ENCODE assay signal across 15 cellular contexts in genomic region chr5:178221203-178221771, GRCh38. TPM values are rescaled to one million over a fixed set of nuclear protein-coding genes. Genes with fewer than 3 reads are reported as not detected.
DNase-seq lines count a peak whose midpoint lies in the region; ATAC-seq and TF ChIP-seq lines count a peak whose summit lies in the region.
"Had no signal": no experiment of that assay in that cellular context is flagged by ENCODE, and none has a peak within 500 bp of the region (broad histone marks: within the 10 kb centered on the region; RNA-seq: fewer than 3 reads in every experiment).

No MANE protein-coding gene starts in this region.

- no peaks in the 10 kb centered on the region for H3K27me3 Mint-ChIP-seq in CD4-positive, alpha-beta memory T cell
- H3K27me3 Mint-ChIP-seq in activated CD8-positive, alpha-beta T cell treated with anti-CD3 and anti-CD28 coated beads, Interleukin-2, amount 10 ng/mL, durations not matched to agents 7 days and 5 days (ENCODE audit: low read depth) = no peaks in the 10 kb centered on the region
- H3K27me3 Mint-ChIP-seq in nephron progenitor cell (ENCODE audit: low read depth, poor library complexity) = peaks cover 4% of the 10 kb centered on the region

- peak overlapping the region; percentile 50 to 79 (median 67) for H3K27ac Mint-ChIP-seq in CD4-positive, alpha-beta memory T cell
- H3K27ac Mint-ChIP-seq in activated CD8-positive, alpha-beta T cell treated with anti-CD3 and anti-CD28 coated beads, Interleukin-2, amount 10 ng/mL, durations not matched to agents 7 days and 5 days = peak overlapping the region; percentile 66
- H3K27ac Mint-ChIP-seq in nephron progenitor cell = peak overlapping the region; percentile 89

- peaks cover 8% of the 10 kb centered on the region for H3K4me1 ChIP-seq in CD4-positive, alpha-beta memory T cell (ENCODE audit: insufficient read depth, low read length)
- H3K4me1 ChIP-seq: vagina had no signal

- POLR2A ChIA-PET in CD4-positive, alpha-beta memory T cell (lab: Charles Lee; ENCODE audit: partially characterized antibody) = interaction anchor here (1.0 to 1.8 kb wide), 3 partner anchors 9 to 17 kb away, joined by 3 to 6 read pairs (median 4); partner anchors contain the start of gene HNRNPAB
- POLR2A ChIA-PET in activated CD8-positive, alpha-beta T cell treated with anti-CD3 and anti-CD28 coated beads, Interleukin-2, amount 10 ng/mL, durations not matched to agents 7 days and 5 days (lab: Charles Lee) = interaction anchor here (1.0 kb wide), 1 partner anchor 17 kb away, joined by 3 read pairs; the partner anchor contains the start of gene HNRNPAB

- H3K27me3 ChIP-seq in CD4-positive, alpha-beta memory T cell (ENCODE audit: insufficient read depth, low read length) = no peaks in the 10 kb centered on the region
- H3K27me3 ChIP-seq: right atrium auricular region, vagina had no signal

- DNase-seq in CD4-positive, alpha-beta memory T cell = no peak
- peak; percentile 58 for DNase-seq in KBM-7
- no peak for DNase-seq in activated CD8-positive, alpha-beta T cell treated with anti-CD3 and anti-CD28 coated beads, Interleukin-2, amount 10 ng/mL, durations not matched to agents 7 days and 5 days
- no peak for DNase-seq in nephron progenitor cell
- DNase-seq in NCI-H510A (lab: John Stamatoyannopoulos, UW) = no peak
- no peak for DNase-seq in COLO829 (ENCODE audit: low spot score)
- no peak for DNase-seq in SW480 (ENCODE audit: low spot score)
- DNase-seq: amygdala; DMS79; effector CD8-positive, alpha-beta T cell; glutamatergic neuron; NCI-H1417 had no signal

- no peak overlapping the region for H3K27ac ChIP-seq in CD4-positive, alpha-beta memory T cell (ENCODE audit: low read depth, low read length)
- H3K27ac ChIP-seq: right atrium auricular region, vagina had no signal

- CTCF ChIA-PET in CD4-positive, alpha-beta memory T cell (lab: Charles Lee; ENCODE audit: partially characterized antibody) = no interaction called here
- CTCF ChIA-PET in activated CD8-positive, alpha-beta T cell treated with anti-CD3 and anti-CD28 coated beads, Interleukin-2, amount 10 ng/mL, durations not matched to agents 7 days and 5 days (lab: Charles Lee) = interaction anchor here (1.0 kb wide), 1 partner anchor 9 kb away, joined by 3 read pairs; no protein-coding TSS in a partner anchor

- H3K36me3 Mint-ChIP-seq in CD4-positive, alpha-beta memory T cell = peaks cover 32 to 53% of the 10 kb centered on the region in 2 donors
- H3K36me3 Mint-ChIP-seq in activated CD8-positive, alpha-beta T cell treated with anti-CD3 and anti-CD28 coated beads, Interleukin-2, amount 10 ng/mL, durations not matched to agents 7 days and 5 days (ENCODE audit: low read depth) = peaks cover 69% of the 10 kb centered on the region
- peaks cover 71% of the 10 kb centered on the region for H3K36me3 Mint-ChIP-seq in nephron progenitor cell (ENCODE audit: low read depth)

- TF ChIP-seq CTCF in nephron progenitor cell (IDR thresholded peaks at IDR 0.05) = no peak

- no peaks in the 10 kb centered on the region for H3K9me3 Mint-ChIP-seq in CD4-positive, alpha-beta memory T cell
- no peaks in the 10 kb centered on the region for H3K9me3 Mint-ChIP-seq in activated CD8-positive, alpha-beta T cell treated with anti-CD3 and anti-CD28 coated beads, Interleukin-2, amount 10 ng/mL, durations not matched to agents 7 days and 5 days (ENCODE audit: insufficient read depth)
- no peaks in the 10 kb centered on the region for H3K9me3 Mint-ChIP-seq in nephron progenitor cell

- H3K4me1 Mint-ChIP-seq in CD4-positive, alpha-beta memory T cell = peaks cover 20 to 38% (median 30%) of the 10 kb centered on the region in 4 donors
- H3K4me1 Mint-ChIP-seq in activated CD8-positive, alpha-beta T cell treated with anti-CD3 and anti-CD28 coated beads, Interleukin-2, amount 10 ng/mL, durations not matched to agents 7 days and 5 days (ENCODE audit: low read depth) = peaks cover 21% of the 10 kb centered on the region
- H3K4me1 Mint-ChIP-seq in nephron progenitor cell = peaks cover 20% of the 10 kb centered on the region

- intact Hi-C loops in CD4-positive, alpha-beta memory T cell (cut with micrococcal nuclease) = no loop called here

- H3K4me3 ChIP-seq in CD4-positive, alpha-beta memory T cell (ENCODE audit: low read length in 2 of 2) = no peak overlapping the region
- H3K4me3 ChIP-seq: right atrium auricular region, vagina had no signal

- H3K36me3 ChIP-seq in CD4-positive, alpha-beta memory T cell (ENCODE audit: insufficient read depth, low read length) = peaks cover 32% of the 10 kb centered on the region

- no peaks in the 10 kb centered on the region for H3K9me3 ChIP-seq in CD4-positive, alpha-beta memory T cell (ENCODE audit: control insufficient read depth in 1 of 2, low read length in 2 of 2)
- H3K9me3 ChIP-seq: right atrium auricular region, vagina had no signal

- H3K4me3 Mint-ChIP-seq in CD4-positive, alpha-beta memory T cell = peak overlapping the region in 2 of 8 donors; percentile 16 to 29
- no peak overlapping the region for H3K4me3 Mint-ChIP-seq in activated CD8-positive, alpha-beta T cell treated with anti-CD3 and anti-CD28 coated beads, Interleukin-2, amount 10 ng/mL, durations not matched to agents 7 days and 5 days
- H3K4me3 Mint-ChIP-seq in nephron progenitor cell = no peak overlapping the region

- ATAC-seq in activated CD8-positive, alpha-beta T cell treated with anti-CD3 and anti-CD28 coated beads, Interleukin-2, amount 10 ng/mL, durations not matched to agents 7 days and 5 days = peak; percentile 25

- in situ Hi-C loops in KBM-7 (cut with MboI; ENCODE audit: low pct_unique_long_range_greater_than_20kb, low sequenced_read_pairs) = no loop called here

RNA-seq across cellular contexts. Expression of gene PHYKPL, which starts 11.3 kb away (rescaled TPM):
- 100 to 1,000 TPM; 234 to 251 TPM for total RNA-seq in CD4-positive, alpha-beta memory T cell
- 10 to 100 TPM; 38.7 to 44.6 TPM for polyA plus RNA-seq in CD4-positive, alpha-beta memory T cell
- 100 to 1,000 TPM; 125 to 126 TPM for total RNA-seq in activated CD8-positive, alpha-beta T cell treated with anti-CD3 and anti-CD28 coated beads, Interleukin-2, amount 10 ng/mL, durations not matched to agents 7 days and 5 days

RNA-seq across cellular contexts. Expression of gene HNRNPAB, which starts 17.0 kb away (rescaled TPM):
- total RNA-seq in CD4-positive, alpha-beta memory T cell = 10 to 100 TPM; 82.1 to 85.3 TPM
- polyA plus RNA-seq in CD4-positive, alpha-beta memory T cell = 10 to 100 TPM; 29.4 to 75.3 TPM
- total RNA-seq in activated CD8-positive, alpha-beta T cell treated with anti-CD3 and anti-CD28 coated beads, Interleukin-2, amount 10 ng/mL, durations not matched to agents 7 days and 5 days = 100 to 1,000 TPM; 335 to 336 TPM

RNA-seq across cellular contexts. Expression of gene GMCL2, which starts 34.1 kb away (rescaled TPM):
- not detected for total RNA-seq in CD4-positive, alpha-beta memory T cell
- polyA plus RNA-seq in CD4-positive, alpha-beta memory T cell = not detected
- total RNA-seq in activated CD8-positive, alpha-beta T cell treated with anti-CD3 and anti-CD28 coated beads, Interleukin-2, amount 10 ng/mL, durations not matched to agents 7 days and 5 days = not detected
- total RNA-seq: lung microvascular endothelial cell, right atrium auricular region, vagina had no signal
